In the genomic region with DNA sequence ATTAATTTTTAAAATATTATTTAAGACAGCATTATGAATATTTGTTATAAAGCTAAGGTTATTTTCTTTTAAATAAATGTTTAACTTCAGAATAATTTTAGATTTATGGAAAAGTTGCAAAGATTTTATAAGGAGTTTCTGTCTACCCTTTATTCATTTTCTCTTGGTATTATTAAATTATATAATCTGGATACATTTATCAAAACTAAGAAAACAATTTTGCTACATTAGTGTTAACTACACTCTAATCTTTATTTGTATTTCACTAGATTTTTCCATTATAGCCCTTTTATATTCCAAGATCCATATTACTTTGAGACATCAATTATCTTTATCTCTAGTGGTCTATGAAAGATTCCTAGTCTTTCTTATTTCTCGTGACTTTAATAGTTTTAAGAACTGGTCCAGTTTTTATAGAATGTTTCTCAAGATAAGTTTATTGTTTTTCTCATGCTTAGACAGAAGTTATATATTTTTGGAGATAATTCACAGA, we compare ENCODE assay signal across 19 cellular contexts.
A peak's percentile ranks its signal among the peaks of the same experiment; 100 is the strongest.
DNase-seq lines count a peak whose midpoint lies in the region; ATAC-seq, FAIRE-seq and TF ChIP-seq lines count a peak whose summit lies in the region.
"Had no signal": no experiment of that assay in that cellular context is flagged by ENCODE, and none has a peak within 500 bp of the region (broad histone marks: within the 10 kb centered on the region; RNA-seq: fewer than 3 reads in every experiment).

No MANE protein-coding gene starts in this region.

- no peak overlapping the region for H3K4ac ChIP-seq in neuronal stem cell (ENCODE audit: low read length)

- FAIRE-seq in colon (lab: Jason Lieb, UNC), result peak; percentile 78
- FAIRE-seq: GM12891, GM18507 had no signal

- no peak overlapping the region for H2AK5ac ChIP-seq in neuronal stem cell (ENCODE audit: low read depth, low read length)

- H4K20me1 ChIP-seq in Karpas-422 (ENCODE audit: insufficient read depth, low read depth, low read length), result no peaks in the 10 kb centered on the region

- WGBS in neuronal stem cell (ENCODE audit: extremely low coverage in 2 of 2, insufficient read length in 2 of 2, insufficient replicate concordance in 1 of 2), 2 donors, result no CpG with 5 or more reads among the region's 1 CpG
- WGBS in thyroid gland, 2 donors, result 77 to 80% methylated on average over 1 of the region's 1 CpG

- no peak for TF ChIP-seq CTCF in thyroid gland (IDR thresholded peaks at IDR 0.05)

- no peak for TF ChIP-seq POLR2A in thyroid gland (IDR thresholded peaks at IDR 0.05)

- no peaks in the 10 kb centered on the region for H3K9me2 ChIP-seq in Karpas-422 (replicated peaks; ENCODE audit: insufficient read depth, low read length)

- no peak overlapping the region for H3K23ac ChIP-seq in neuronal stem cell (ENCODE audit: low read depth, low read length, poor library complexity)

- no peak overlapping the region for H3K14ac ChIP-seq in neuronal stem cell (ENCODE audit: low read length)

- no peak overlapping the region for H2BK15ac ChIP-seq in neuronal stem cell (ENCODE audit: low read length)

- intact Hi-C loops in thyroid gland (cut with DNase I), result no loop called here

- H2BK5ac ChIP-seq in neuronal stem cell (ENCODE audit: low read length), result no peak overlapping the region

- H3K79me2 ChIP-seq in Karpas-422 (ENCODE audit: low read length), result no peaks in the 10 kb centered on the region

- H3K18ac ChIP-seq in neuronal stem cell (ENCODE audit: low read length), result no peak overlapping the region

- H2BK12ac ChIP-seq in neuronal stem cell (ENCODE audit: low read length), result no peak overlapping the region

- H3K4me3 ChIP-seq in Karpas-422 (ENCODE audit: low read length) (no peak overlapping the region), neuronal stem cell (ENCODE audit: low read length in 2 of 2) (no peak overlapping the region), thyroid gland (replicated peaks in 1 of 3) (no peak overlapping the region)
- H3K4me3 ChIP-seq: GM23338 had no signal

- no peaks in the 10 kb centered on the region for H3K79me1 ChIP-seq in neuronal stem cell (ENCODE audit: low read depth, low read length)

- no peaks in the 10 kb centered on the region for H3K27me3 ChIP-seq in Karpas-422 (ENCODE audit: low read length)
- no peaks in the 10 kb centered on the region for H3K27me3 ChIP-seq in neuronal stem cell (ENCODE audit: control insufficient read depth in 3 of 3, insufficient read depth in 3 of 3, low read depth in 1 of 3, low read length in 3 of 3)
- no peaks in the 10 kb centered on the region for H3K27me3 ChIP-seq in thyroid gland

- H2AFZ ChIP-seq in Karpas-422 (ENCODE audit: low read length) (peak overlapping the region; percentile 85), neuronal stem cell (ENCODE audit: low read length) (peak overlapping the region; percentile 11)
- H2AFZ ChIP-seq: GM23338 had no signal

- H4K91ac ChIP-seq in neuronal stem cell (ENCODE audit: low read depth, low read length, poor library complexity), result no peak overlapping the region

- no peak overlapping the region for H3K9ac ChIP-seq in Karpas-422 (ENCODE audit: low read length)
- H3K9ac ChIP-seq in neuronal stem cell (ENCODE audit: low read depth, low read length, poor library complexity), result no peak overlapping the region

- H2BK120ac ChIP-seq in neuronal stem cell (ENCODE audit: low read depth, low read length), result no peak overlapping the region

- DNase-seq in Karpas-422 (no peak), neuronal stem cell (ENCODE audit: low spot score) (no peak), NCI-H2107 treated with DMSO at 0.1 percent for 48 hours (lab: John Stamatoyannopoulos, UW; ENCODE audit: unreplicated experiment) (no peak), thyroid gland (no peak)
- DNase-seq: C1 segment of cervical spinal cord; Calu3; CD4-positive, alpha-beta memory T cell; COR-L47; DMS53; DMS79 treated with DMSO at 0.1 percent for 48 hours; GF-D8; H9; HFFc6 had no signal

- ATAC-seq in HG03039 (IDR thresholded peaks at IDR 0.05; ENCODE audit: unreplicated experiment), result no peak
- ATAC-seq: GM23338, HCT116 had no signal

- H3K27ac ChIP-seq in Karpas-422 (ENCODE audit: low read length) (no peak overlapping the region), neuronal stem cell (replicated peaks; ENCODE audit: low read length) (no peak overlapping the region), thyroid gland (no peak overlapping the region)

- H4K8ac ChIP-seq in neuronal stem cell (ENCODE audit: low read depth, low read length), result no peak overlapping the region

- H3K9me3 ChIP-seq in Karpas-422 (ENCODE audit: low read length) (0 out of 2 replicates have a peak, but pooled peaks cover 3% of the 10 kb centered on the region), neuronal stem cell (replicated peaks in 1 of 2; ENCODE audit: control insufficient read depth in 2 of 2, insufficient read depth in 1 of 2, low read depth in 1 of 2, low read length in 2 of 2) (no peaks in the 10 kb centered on the region), thyroid gland (no peaks in the 10 kb centered on the region)

- H3K4me2 ChIP-seq in Karpas-422 (ENCODE audit: low read depth, low read length, poor library complexity, severe bottlenecking), result no peak overlapping the region
- H3K4me2 ChIP-seq in neuronal stem cell (ENCODE audit: insufficient read depth, low read length, poor library complexity, severe bottlenecking), result no peak overlapping the region
- H3K4me2 ChIP-seq: GM23338 had no signal

- no peaks in the 10 kb centered on the region for H3K36me3 ChIP-seq in Karpas-422 (ENCODE audit: insufficient read depth, low read length)
- no peaks in the 10 kb centered on the region for H3K36me3 ChIP-seq in neuronal stem cell (replicated peaks in 1 of 2; ENCODE audit: control insufficient read depth in 2 of 2, insufficient read depth in 2 of 2, low read length in 2 of 2)
- H3K36me3 ChIP-seq in thyroid gland, result no peaks in the 10 kb centered on the region

- H3K4me1 ChIP-seq in Karpas-422 (ENCODE audit: low read length) (no peaks in the 10 kb centered on the region), neuronal stem cell (ENCODE audit: control insufficient read depth in 2 of 2, insufficient read depth in 1 of 2, low read depth in 1 of 2, low read length in 2 of 2) (no peaks in the 10 kb centered on the region), thyroid gland (no peaks in the 10 kb centered on the region)
